In the genomic region with DNA sequence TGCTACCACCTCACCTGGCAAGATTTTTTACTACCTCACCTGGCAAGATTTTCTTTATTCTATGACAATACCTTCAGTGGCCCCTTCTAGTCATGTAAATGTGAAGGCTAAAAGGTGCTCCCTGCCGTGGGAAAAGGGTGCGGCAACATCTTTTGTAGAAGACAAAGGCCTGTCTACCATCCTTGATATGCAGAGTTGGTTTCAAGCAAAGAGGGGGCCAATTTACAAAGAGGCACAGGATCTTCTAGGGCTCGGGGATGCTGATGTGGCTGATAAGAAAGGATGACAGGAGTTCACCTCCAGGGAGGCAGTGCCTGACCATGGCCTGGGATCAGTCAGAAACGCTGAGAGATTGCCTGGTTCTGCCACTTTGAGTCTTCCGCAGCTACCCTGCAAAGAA, we compare ENCODE assay signal across 28 cellular contexts.
"Had no signal": no experiment of that assay in that cellular context is flagged by ENCODE, and none has a peak within 500 bp of the region (broad histone marks: within the 10 kb centered on the region; RNA-seq: fewer than 3 reads in every experiment).

No MANE protein-coding gene starts in this region.

- H3K27ac ChIP-seq: colonic mucosa, dorsolateral prefrontal cortex, esophagus muscularis mucosa, gastrocnemius medialis, left lung, neutrophil, ovary, prostate gland, thoracic aorta, upper lobe of right lung had no signal

- H3K9me3 Mint-ChIP-seq: activated CD8-positive, alpha-beta T cell treated with anti-CD3 and anti-CD28 coated beads for 36 hours; activated naive CD4-positive, alpha-beta T cell treated with anti-CD3 and anti-CD28 coated beads, Interleukin-2, amount 10 ng/mL, durations not matched to agents 7 days and 5 days; effector memory CD8-positive, alpha-beta T cell; natural killer cell; T-helper 1 cell treated with Interleukin-12 subunit alpha and Interleukin-12 subunit beta and Interleukin-4 antibody, amounts not matched to agents 30 μg/mL and 1 μg/mL, for 36 hours had no signal

- H3K9me3 ChIP-seq: colonic mucosa, esophagus muscularis mucosa, gastrocnemius medialis, left lung, neutrophil, ovary, prostate gland, thoracic aorta, upper lobe of right lung had no signal

- DNase-seq: activated CD4-positive, alpha-beta T cell treated with anti-CD3 and anti-CD28 coated beads, Interleukin-2, amount 10 ng/mL, durations not matched to agents 24 days and 14 days; activated CD4-positive, CD25-positive, alpha-beta regulatory T cell; activated CD8-positive, alpha-beta memory T cell treated with anti-CD3 and anti-CD28 coated beads, Interleukin-2, amount 10 ng/mL, durations not matched to agents 7 days and 5 days; activated CD8-positive, alpha-beta T cell treated with anti-CD3 and anti-CD28 coated beads for 36 hours; activated effector memory CD4-positive, alpha-beta T cell treated with anti-CD3 and anti-CD28 coated beads, Interleukin-2, amount 50 U/mL, for 16 hours; activated naive CD4-positive, alpha-beta T cell treated with anti-CD3 and anti-CD28 coated beads, Interleukin-2, amount 10 ng/mL, durations not matched to agents 7 days and 5 days; activated T-cell treated with anti-CD3 and anti-CD28 coated beads for 4 hours; amygdala; colonic mucosa; dorsolateral prefrontal cortex; effector memory CD8-positive, alpha-beta T cell; gastrocnemius medialis; hippocampal formation; kidney glomerular epithelial cell; left lung; midbrain; natural killer cell; ovary; stimulated activated CD4-positive, alpha-beta T cell treated with anti-CD3 and anti-CD28 coated beads, Interleukin-2, amount 100 ng/mL, for 48 hours; stimulated activated CD8-positive, alpha-beta memory T cell treated with anti-CD3 and anti-CD28 coated beads, Interleukin-4, amount 100 ng/mL, for 48 hours; stimulated activated naive CD4-positive, alpha-beta T cell; T1000; upper lobe of right lung had no signal

- H3K36me3 Mint-ChIP-seq: activated naive CD4-positive, alpha-beta T cell treated with anti-CD3 and anti-CD28 coated beads, Interleukin-2, amount 10 ng/mL, durations not matched to agents 7 days and 5 days; natural killer cell had no signal

- H3K4me3 Mint-ChIP-seq: activated CD4-positive, alpha-beta T cell treated with anti-CD3 and anti-CD28 coated beads, Interleukin-2, amount 10 ng/mL, durations not matched to agents 24 days and 14 days; activated CD8-positive, alpha-beta memory T cell treated with anti-CD3 and anti-CD28 coated beads, Interleukin-2, amount 10 ng/mL, durations not matched to agents 7 days and 5 days; activated CD8-positive, alpha-beta T cell treated with anti-CD3 and anti-CD28 coated beads for 36 hours; activated naive CD4-positive, alpha-beta T cell treated with anti-CD3 and anti-CD28 coated beads, Interleukin-2, amount 10 ng/mL, durations not matched to agents 7 days and 5 days; effector memory CD8-positive, alpha-beta T cell; natural killer cell; T-helper 1 cell treated with Interleukin-12 subunit alpha and Interleukin-12 subunit beta and Interleukin-4 antibody, amounts not matched to agents 30 μg/mL and 1 μg/mL, for 36 hours had no signal

- H3K4me3 ChIP-seq: colonic mucosa, dorsolateral prefrontal cortex, esophagus muscularis mucosa, gastrocnemius medialis, left lung, ovary, prostate gland, thoracic aorta, upper lobe of right lung had no signal

- H3K27me3 ChIP-seq: colonic mucosa, dorsolateral prefrontal cortex, esophagus muscularis mucosa, gastrocnemius medialis, left lung, neutrophil, ovary, upper lobe of right lung had no signal

- H3K27ac Mint-ChIP-seq: activated CD4-positive, alpha-beta T cell treated with anti-CD3 and anti-CD28 coated beads, Interleukin-2, amount 10 ng/mL, durations not matched to agents 24 days and 14 days; activated CD8-positive, alpha-beta memory T cell treated with anti-CD3 and anti-CD28 coated beads, Interleukin-2, amount 10 ng/mL, durations not matched to agents 7 days and 5 days; activated CD8-positive, alpha-beta T cell treated with anti-CD3 and anti-CD28 coated beads for 36 hours; activated naive CD4-positive, alpha-beta T cell treated with anti-CD3 and anti-CD28 coated beads, Interleukin-2, amount 10 ng/mL, durations not matched to agents 7 days and 5 days; effector memory CD8-positive, alpha-beta T cell; natural killer cell; T-helper 1 cell treated with Interleukin-12 subunit alpha and Interleukin-12 subunit beta and Interleukin-4 antibody, amounts not matched to agents 30 μg/mL and 1 μg/mL, for 36 hours had no signal

- ATAC-seq: activated CD8-positive, alpha-beta memory T cell treated with anti-CD3 and anti-CD28 coated beads, Interleukin-2, amount 10 ng/mL, durations not matched to agents 7 days and 5 days; activated CD8-positive, alpha-beta T cell treated with anti-CD3 and anti-CD28 coated beads for 36 hours; effector memory CD8-positive, alpha-beta T cell; gastrocnemius medialis; left lung; natural killer cell; upper lobe of right lung had no signal

- H3K4me1 ChIP-seq: colonic mucosa, esophagus muscularis mucosa, gastrocnemius medialis, upper lobe of right lung had no signal

- H3K27me3 Mint-ChIP-seq: activated CD4-positive, alpha-beta T cell treated with anti-CD3 and anti-CD28 coated beads, Interleukin-2, amount 10 ng/mL, durations not matched to agents 24 days and 14 days; activated CD8-positive, alpha-beta memory T cell treated with anti-CD3 and anti-CD28 coated beads, Interleukin-2, amount 10 ng/mL, durations not matched to agents 7 days and 5 days; activated CD8-positive, alpha-beta T cell treated with anti-CD3 and anti-CD28 coated beads for 36 hours; effector memory CD8-positive, alpha-beta T cell had no signal

- H3K36me3 ChIP-seq: colonic mucosa, esophagus muscularis mucosa, gastrocnemius medialis, left lung, neutrophil, ovary, prostate gland, thoracic aorta, upper lobe of right lung had no signal
